30 cellular contexts compared by ENCODE assay signal in genomic region chr11:120420572-120420971, GRCh38.
"Had no signal": no experiment of that assay in that cellular context is flagged by ENCODE, and none has a peak within 500 bp of the region (broad histone marks: within the 10 kb centered on the region; RNA-seq: fewer than 3 reads in every experiment).

No MANE protein-coding gene starts in this region.

- H3K4me1 ChIP-seq: gastroesophageal sphincter, left lung, parathyroid adenoma, testis, tibial artery had no signal

- H3K9me3 Mint-ChIP-seq: mesothelial cell of epicardium; naive B cell; natural killer cell treated with Interleukin-12 subunit alpha and Interleukin-12 subunit beta and Interleukin-15 and Interleukin-18, amount 100 ng/mL, for 72 hours; neural crest cell; stimulated activated effector memory CD8-positive, alpha-beta T cell treated with anti-CD3 and anti-CD28 coated beads, Interleukin-12 subunit alpha, Interleukin-12 subunit beta, amount 100 ng/mL, for 72 hours; type B pancreatic cell had no signal

- DNase-seq: dorsolateral prefrontal cortex; effector CD4-positive, alpha-beta T cell; foreskin keratinocyte; heart left ventricle; left cardiac atrium; left lung; mesenchymal stem cell; mucosa of descending colon; naive B cell; stimulated activated CD4-positive, alpha-beta T cell treated with anti-CD3 and anti-CD28 coated beads, Interleukin-2, amount 100 ng/mL, for 24 hours; stimulated activated CD4-positive, alpha-beta T cell treated with anti-CD3 and anti-CD28 coated beads, Interleukin-4, amount 100 ng/mL, for 24 hours; stimulated activated naive CD4-positive, alpha-beta T cell treated with Interleukin-2 at 50 U/mL for 16 hours; substantia nigra; testis; tibial artery had no signal

- FAIRE-seq: colon had no signal

- H3K27me3 ChIP-seq: dorsolateral prefrontal cortex, foreskin keratinocyte, gastroesophageal sphincter, heart left ventricle, hepatocyte, left lung, testis, tibial artery had no signal

- H3K9me3 ChIP-seq: gastroesophageal sphincter, heart left ventricle, left lung, mucosa of descending colon, neutrophil, testis, tibial artery had no signal

- H3K4me2 ChIP-seq: hepatocyte, smooth muscle cell had no signal

- H3K4me3 Mint-ChIP-seq: mesothelial cell of epicardium; naive B cell; natural killer cell treated with Interleukin-12 subunit alpha and Interleukin-12 subunit beta and Interleukin-15 and Interleukin-18, amount 100 ng/mL, for 72 hours; neural crest cell; stimulated activated effector memory CD8-positive, alpha-beta T cell treated with anti-CD3 and anti-CD28 coated beads, Interleukin-12 subunit alpha, Interleukin-12 subunit beta, amount 100 ng/mL, for 72 hours; type B pancreatic cell had no signal

- H3K27me3 Mint-ChIP-seq: naive B cell; natural killer cell treated with Interleukin-12 subunit alpha and Interleukin-12 subunit beta and Interleukin-15 and Interleukin-18, amount 100 ng/mL, for 72 hours; progenitor cell of endocrine pancreas; type B pancreatic cell had no signal

- H3K4me3 ChIP-seq: dorsolateral prefrontal cortex, gastroesophageal sphincter, heart left ventricle, hepatocyte, left lung, mucosa of descending colon, smooth muscle cell, testis, tibial artery had no signal

- H3K27ac ChIP-seq: dorsolateral prefrontal cortex, epithelial cell of prostate, foreskin keratinocyte, gastroesophageal sphincter, heart left ventricle, hepatocyte, left lung, neutrophil, parathyroid adenoma, testis, tibial artery had no signal

- H3K27ac Mint-ChIP-seq: mesothelial cell of epicardium; naive B cell; natural killer cell treated with Interleukin-12 subunit alpha and Interleukin-12 subunit beta and Interleukin-15 and Interleukin-18, amount 100 ng/mL, for 72 hours; progenitor cell of endocrine pancreas; stimulated activated effector memory CD8-positive, alpha-beta T cell treated with anti-CD3 and anti-CD28 coated beads, Interleukin-12 subunit alpha, Interleukin-12 subunit beta, amount 100 ng/mL, for 72 hours; type B pancreatic cell had no signal

- H3K4me1 Mint-ChIP-seq: neural crest cell; stimulated activated effector memory CD8-positive, alpha-beta T cell treated with anti-CD3 and anti-CD28 coated beads, Interleukin-12 subunit alpha, Interleukin-12 subunit beta, amount 100 ng/mL, for 72 hours had no signal

- ATAC-seq: esophagus mucosa; foreskin keratinocyte; gastroesophageal sphincter; heart left ventricle; left cardiac atrium; left lung; mucosa of descending colon; natural killer cell treated with Interleukin-12 subunit alpha and Interleukin-12 subunit beta and Interleukin-15 and Interleukin-18, amount 100 ng/mL, for 72 hours; sciatic nerve; stimulated activated effector memory CD8-positive, alpha-beta T cell treated with anti-CD3 and anti-CD28 coated beads, Interleukin-12 subunit alpha, Interleukin-12 subunit beta, amount 100 ng/mL, for 72 hours had no signal
